ENCODE assay signal across 1 cellular context in genomic region chr11:3933165-3933628, GRCh38.
TF ChIP-seq lines count a peak whose summit lies in the region.

No MANE protein-coding gene starts in this region.

TF ChIP-seq in HepG2, 621 proteins besides CTCF, POLR2A, EP300 and RAD21 (continued from another document and continues in another):
- no peak for TF ChIP-seq TEF (CRISPR knock-in tag; IDR thresholded peaks at IDR 0.05)
- no peak for TF ChIP-seq ZNF713 (CRISPR knock-in tag; IDR thresholded peaks at IDR 0.05)
- TF ChIP-seq NFYC (CRISPR knock-in tag; IDR thresholded peaks at IDR 0.05), result no peak
- no peak for TF ChIP-seq ZNF230 (CRISPR knock-in tag; IDR thresholded peaks at IDR 0.05)
- peak; percentile 70 for TF ChIP-seq ZNF609 (CRISPR knock-in tag; IDR thresholded peaks at IDR 0.05; ENCODE audit: borderline replicate concordance)
- TF ChIP-seq DMTF1 (CRISPR knock-in tag; IDR thresholded peaks at IDR 0.05), result no peak
- TF ChIP-seq JARID2 (CRISPR knock-in tag; IDR thresholded peaks at IDR 0.05; ENCODE audit: insufficient replicate concordance), result no peak
- TF ChIP-seq ZNF232 (CRISPR knock-in tag; IDR thresholded peaks at IDR 0.05; ENCODE audit: borderline replicate concordance), result no peak
- TF ChIP-seq ZNF841 (CRISPR knock-in tag; IDR thresholded peaks at IDR 0.05; ENCODE audit: borderline replicate concordance), result no peak
- no peak for TF ChIP-seq PRDM15 (CRISPR knock-in tag; IDR thresholded peaks at IDR 0.05)
- TF ChIP-seq ZNF329 (CRISPR knock-in tag; IDR thresholded peaks at IDR 0.05; ENCODE audit: low read depth), result no peak
- TF ChIP-seq FOXA3 (CRISPR knock-in tag; IDR thresholded peaks at IDR 0.05), result peak; percentile 92
- TF ChIP-seq NCOA1 (CRISPR knock-in tag; IDR thresholded peaks at IDR 0.05), result 0 out of 2 replicates have a peak, but pooled peaks have one; percentile 7
- TF ChIP-seq MLLT10 (CRISPR knock-in tag; IDR thresholded peaks at IDR 0.05), result no peak
- no peak for TF ChIP-seq MAZ (IDR thresholded peaks at IDR 0.05; ENCODE audit: borderline replicate concordance, low read depth, low read length)
- no peak for TF ChIP-seq MAZ (CRISPR knock-in tag; IDR thresholded peaks at IDR 0.05; ENCODE audit: low read depth)
- TF ChIP-seq CERS6 (CRISPR knock-in tag; IDR thresholded peaks at IDR 0.05), result no peak
- TF ChIP-seq TFDP2 (CRISPR knock-in tag; IDR thresholded peaks at IDR 0.05), result no peak; the same call in 1 of the 2 replicates
- TF ChIP-seq ZBTB49 (CRISPR knock-in tag; IDR thresholded peaks at IDR 0.05; ENCODE audit: borderline replicate concordance), result no peak
- no peak for TF ChIP-seq TAF1 (CRISPR knock-in tag; IDR thresholded peaks at IDR 0.05)
- TF ChIP-seq TAF15 (IDR thresholded peaks at IDR 0.05; ENCODE audit: low read depth, low read length, poor library complexity, severe bottlenecking), result no peak
- no peak; the same call in 1 of the 2 replicates for TF ChIP-seq ZNF362 (CRISPR knock-in tag; IDR thresholded peaks at IDR 0.05; ENCODE audit: borderline replicate concordance)
- TF ChIP-seq ZNF709 (CRISPR knock-in tag; IDR thresholded peaks at IDR 0.05), result no peak
- no peak for TF ChIP-seq HNRNPLL (IDR thresholded peaks at IDR 0.05; ENCODE audit: low read depth, low read length, poor library complexity, severe bottlenecking)
- TF ChIP-seq RBFOX2 (IDR thresholded peaks at IDR 0.05; ENCODE audit: low read depth, low read length), result no peak
- no peak for TF ChIP-seq ZBTB14 (CRISPR knock-in tag; IDR thresholded peaks at IDR 0.05)
- no peak for TF ChIP-seq ZNF280B (CRISPR knock-in tag; IDR thresholded peaks at IDR 0.05; ENCODE audit: borderline replicate concordance)
- TF ChIP-seq ZNF678 (CRISPR knock-in tag; IDR thresholded peaks at IDR 0.05), result no peak
- TF ChIP-seq NFE2L2 (IDR thresholded peaks at IDR 0.05; ENCODE audit: low read length), result no peak
- no peak for TF ChIP-seq NFIB (CRISPR knock-in tag; IDR thresholded peaks at IDR 0.05; ENCODE audit: borderline replicate concordance)
- TF ChIP-seq MXI1 (IDR thresholded peaks at IDR 0.05; ENCODE audit: borderline replicate concordance, low read depth, low read length), result peak; percentile 59; the same call in 1 of the 3 replicates
- TF ChIP-seq ATF6 (CRISPR knock-in tag; conservative IDR thresholded peaks at IDR 0.05), result no peak
